In genomic region chr1:185300152-185300551, GRCh38 we compare ENCODE assay signal across 17 cellular contexts.
"Had no signal": no experiment of that assay in that cellular context is flagged by ENCODE, and none has a peak within 500 bp of the region (broad histone marks: within the 10 kb centered on the region; RNA-seq: fewer than 3 reads in every experiment).

No MANE protein-coding gene starts in this region.

- H3K27me3 ChIP-seq: brain microvascular endothelial cell, heart left ventricle, transverse colon had no signal

- ATAC-seq: heart left ventricle, left cardiac atrium, lower lobe of right lung, right cardiac atrium had no signal

- H3K4me1 ChIP-seq: heart left ventricle, lower lobe of right lung, prostate gland, transverse colon had no signal

- DNase-seq: activated CD4-positive, alpha-beta T cell treated with anti-CD3 and anti-CD28 coated beads, Interleukin-2, amount 50 U/mL, for 1 hour; activated naive CD4-positive, alpha-beta T cell; activated naive CD8-positive, alpha-beta T cell treated with anti-CD3 and anti-CD28 coated beads, Interleukin-2, amount 10 ng/mL, durations not matched to agents 7 days and 5 days; anterior cingulate cortex; brain microvascular endothelial cell; effector memory CD4-positive, alpha-beta T cell; heart left ventricle; left cardiac atrium; lower lobe of right lung; midbrain; right cardiac atrium; stimulated activated CD4-positive, alpha-beta T cell treated with anti-CD3 and anti-CD28 coated beads, Interleukin-15, amount 100 ng/mL, for 24 hours; stimulated activated CD4-positive, alpha-beta T cell treated with anti-CD3 and anti-CD28 coated beads, Interleukin-4, amount 100 ng/mL, for 1 hour; stimulated activated naive CD4-positive, alpha-beta T cell treated with Interleukin-2 at 50 U/mL for 16 hours; transverse colon had no signal

- H3K4me3 ChIP-seq: heart left ventricle, lower lobe of right lung, prostate gland, skin epidermis, transverse colon had no signal

- H3K9me3 ChIP-seq: heart left ventricle, lower lobe of right lung, prostate gland, transverse colon had no signal

- H3K27ac ChIP-seq: brain microvascular endothelial cell, heart left ventricle, lower lobe of right lung, prostate gland, skin epidermis, transverse colon had no signal
